12 cellular contexts compared by ENCODE assay signal in the genomic region with DNA sequence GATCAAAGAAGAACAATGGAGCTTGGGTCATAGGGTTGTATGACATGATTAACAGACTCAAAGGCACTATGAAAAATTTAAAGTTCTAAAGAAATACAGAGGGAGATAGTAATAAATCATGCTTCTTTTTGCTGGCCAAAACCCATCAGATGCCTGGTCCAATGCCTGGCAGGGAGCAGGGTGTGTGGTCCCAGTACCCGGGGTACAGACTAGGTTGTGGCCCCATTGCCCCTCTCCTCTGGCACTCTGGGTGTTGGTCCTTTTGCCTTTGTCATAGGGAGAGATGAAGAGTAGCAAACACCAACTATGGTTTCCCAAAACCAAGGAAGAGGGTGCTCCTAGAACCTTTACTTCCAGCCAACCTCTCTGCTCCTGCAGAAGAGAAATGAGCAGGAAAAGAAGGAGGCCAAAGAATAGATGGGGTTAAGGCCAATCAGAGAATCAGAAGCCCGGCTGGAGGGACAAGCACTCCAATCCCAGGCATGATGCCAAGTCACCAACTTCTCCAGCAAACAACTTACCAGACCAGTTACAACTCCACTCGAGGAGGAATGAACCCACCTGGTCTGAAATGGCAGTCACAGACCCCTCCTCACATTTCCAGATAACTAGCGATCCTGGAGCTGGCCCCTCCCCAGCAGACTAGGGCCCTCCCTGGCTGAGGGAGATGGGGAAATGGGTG. TPM values are rescaled to one million over a fixed set of nuclear protein-coding genes. Genes with fewer than 3 reads are reported as not detected.
DNase-seq lines count a peak whose midpoint lies in the region; ATAC-seq and TF ChIP-seq lines count a peak whose summit lies in the region.
"Had no signal": no experiment of that assay in that cellular context is flagged by ENCODE, and none has a peak within 500 bp of the region (broad histone marks: within the 10 kb centered on the region; RNA-seq: fewer than 3 reads in every experiment).

No MANE protein-coding gene starts in this region.

- peak overlapping the region; percentile 59 for H3K4me2 ChIP-seq in neural cell (ENCODE audit: low read length)

- H3K36me3 Mint-ChIP-seq in CD8-positive, alpha-beta T cell = no peaks in the 10 kb centered on the region
- no peaks in the 10 kb centered on the region for H3K36me3 Mint-ChIP-seq in IgD-negative memory B cell
- H3K36me3 Mint-ChIP-seq in effector memory CD8-positive, alpha-beta T cell (ENCODE audit: insufficient read depth) = no peaks in the 10 kb centered on the region

- no peak overlapping the region for H3K27ac Mint-ChIP-seq in CD8-positive, alpha-beta T cell
- no peak overlapping the region for H3K27ac Mint-ChIP-seq in IgD-negative memory B cell
- H3K27ac Mint-ChIP-seq in effector memory CD8-positive, alpha-beta T cell = no peak overlapping the region
- H3K27ac Mint-ChIP-seq: activated CD8-positive, alpha-beta T cell treated with anti-CD3 and anti-CD28 coated beads for 36 hours had no signal

- no peak for TF ChIP-seq RAD21 in neural cell (conservative IDR thresholded peaks at IDR 0.05)

- no peak for TF ChIP-seq EP300 in neural cell (conservative IDR thresholded peaks at IDR 0.05; ENCODE audit: poor library complexity, severe bottlenecking)

- no peaks in the 10 kb centered on the region for H3K9me3 ChIP-seq in CD8-positive, alpha-beta T cell (ENCODE audit: low read length)
- H3K9me3 ChIP-seq in neural cell (ENCODE audit: low read length) = no peaks in the 10 kb centered on the region
- H3K9me3 ChIP-seq: left lung had no signal

- no peaks in the 10 kb centered on the region for H3F3A ChIP-seq in neural cell (ENCODE audit: insufficient read depth, low read length, poor library complexity, severe bottlenecking)

- H3K4me1 Mint-ChIP-seq in CD8-positive, alpha-beta T cell (ENCODE audit: low read depth) = peaks cover 17% of the 10 kb centered on the region
- H3K4me1 Mint-ChIP-seq in IgD-negative memory B cell = peaks cover 6 to 9% (median 7%) of the 10 kb centered on the region in 3 donors
- peaks cover 10 to 12% of the 10 kb centered on the region in 2 donors for H3K4me1 Mint-ChIP-seq in effector memory CD8-positive, alpha-beta T cell (ENCODE audit: low read depth in 2 of 2)

- H3K79me2 ChIP-seq in neural cell (replicated peaks; ENCODE audit: insufficient read depth, low read length) = peaks cover 18% of the 10 kb centered on the region

- no peaks in the 10 kb centered on the region for H4K20me1 ChIP-seq in neural cell (ENCODE audit: insufficient read depth)

- peaks cover 54% of the 10 kb centered on the region for H3K27me3 Mint-ChIP-seq in CD8-positive, alpha-beta T cell (ENCODE audit: low read depth)
- peaks cover 48% of the 10 kb centered on the region for H3K27me3 Mint-ChIP-seq in IgD-negative memory B cell
- peaks cover 62 to 85% of the 10 kb centered on the region in 2 donors for H3K27me3 Mint-ChIP-seq in effector memory CD8-positive, alpha-beta T cell

- no peaks in the 10 kb centered on the region for H3K36me3 ChIP-seq in CD8-positive, alpha-beta T cell (ENCODE audit: insufficient read depth, low read length)
- H3K36me3 ChIP-seq in neural cell (ENCODE audit: insufficient read depth, low read length) = no peaks in the 10 kb centered on the region
- H3K36me3 ChIP-seq: left lung had no signal

- no peak overlapping the region for H2AFZ ChIP-seq in neural cell (ENCODE audit: low read depth, low read length)

- ATAC-seq in CD8-positive, alpha-beta T cell = no peak
- no peak for ATAC-seq in effector memory CD8-positive, alpha-beta T cell (replicated peaks)

- peaks cover 17% of the 10 kb centered on the region for H3K27me3 ChIP-seq in CD8-positive, alpha-beta T cell (ENCODE audit: insufficient read depth, low read length)
- H3K27me3 ChIP-seq in neural cell (ENCODE audit: insufficient read depth, low read depth, low read length) = no peaks in the 10 kb centered on the region

- intact Hi-C loops in CD8-positive, alpha-beta T cell (cut with DNase I, micrococcal nuclease) = no loop called here

- H3K9ac ChIP-seq in neural cell (ENCODE audit: low read length) = no peak overlapping the region

- peak overlapping the region; percentile 67 for H3K4me3 Mint-ChIP-seq in CD8-positive, alpha-beta T cell
- peak overlapping the region in 3 of 4 donors; percentile 66 to 85 (median 69) for H3K4me3 Mint-ChIP-seq in IgD-negative memory B cell
- H3K4me3 Mint-ChIP-seq in effector memory CD8-positive, alpha-beta T cell = peak overlapping the region; percentile 64 to 72

- H3K4me1 ChIP-seq in CD8-positive, alpha-beta T cell (ENCODE audit: insufficient read depth, low read length) = peaks cover 4% of the 10 kb centered on the region

- no peak for TF ChIP-seq CTCF in CD8-positive, alpha-beta T cell (IDR thresholded peaks at IDR 0.05)
- TF ChIP-seq CTCF in neural cell (IDR thresholded peaks at IDR 0.05; ENCODE audit: poor library complexity, severe bottlenecking) = no peak

- no peak for DNase-seq in CD8-positive, alpha-beta T cell
- DNase-seq in effector memory CD8-positive, alpha-beta T cell = no peak
- no peak for DNase-seq in NCI-H526 (lab: John Stamatoyannopoulos, UW)
- DNase-seq in OCI-M1 (lab: John Stamatoyannopoulos, UW) = no peak
- no peak for DNase-seq in RPMI8226
- no peak for DNase-seq in activated gamma-delta T cell treated with Interleukin-2 at 50 U/mL for 16 hours
- DNase-seq: activated CD8-positive, alpha-beta T cell treated with anti-CD3 and anti-CD28 coated beads for 36 hours; left lung; T1000 had no signal

- H3K4me3 ChIP-seq in CD8-positive, alpha-beta T cell (ENCODE audit: low read depth, low read length) = no peak overlapping the region
- H3K4me3 ChIP-seq in neural cell (ENCODE audit: low read length) = peak overlapping the region; percentile 98

- CTCF ChIA-PET in CD8-positive, alpha-beta T cell (lab: Charles Lee) = interaction anchor here (1.0 to 6.4 kb wide), 2 partner anchors 10 to 57 kb away, joined by 3 to 35 read pairs; no protein-coding TSS in a partner anchor

- H3K9me3 Mint-ChIP-seq in CD8-positive, alpha-beta T cell = no peaks in the 10 kb centered on the region
- H3K9me3 Mint-ChIP-seq in IgD-negative memory B cell = peaks cover 0 to 3% (median 0%) of the 10 kb centered on the region in 3 donors
- H3K9me3 Mint-ChIP-seq in effector memory CD8-positive, alpha-beta T cell = no peaks in the 10 kb centered on the region
- H3K9me3 Mint-ChIP-seq: activated CD8-positive, alpha-beta T cell treated with anti-CD3 and anti-CD28 coated beads for 36 hours had no signal

- H3K9me2 ChIP-seq in neural cell (ENCODE audit: insufficient read depth, low read length) = no peaks in the 10 kb centered on the region

- POLR2A ChIA-PET in CD8-positive, alpha-beta T cell (lab: Charles Lee) = no interaction called here

- H3K27ac ChIP-seq in CD8-positive, alpha-beta T cell (ENCODE audit: low read depth, low read length) = no peak overlapping the region
- H3K27ac ChIP-seq in neural cell (ENCODE audit: low read length) = no peak overlapping the region
- H3K27ac ChIP-seq: left lung had no signal

TF ChIP-seq in neural cell, 6 proteins besides CTCF, POLR2A, EP300 and RAD21:
- TF ChIP-seq EZH2 (IDR thresholded peaks at IDR 0.05; ENCODE audit: borderline replicate concordance, insufficient read depth, low read length, poor library complexity, severe bottlenecking) = no peak
- no peak for TF ChIP-seq SMC3 (conservative IDR thresholded peaks at IDR 0.05; ENCODE audit: poor library complexity)
- TF ChIP-seq TAF1 (IDR thresholded peaks at IDR 0.05; ENCODE audit: low read depth) = no peak
- TF ChIP-seq POLR2AphosphoS5 (IDR thresholded peaks at IDR 0.05) = no peak
- no peak for TF ChIP-seq MXI1 (conservative IDR thresholded peaks at IDR 0.05; ENCODE audit: poor library complexity, severe bottlenecking)
- no peak for TF ChIP-seq REST (IDR thresholded peaks at IDR 0.05; ENCODE audit: borderline replicate concordance)

RNA-seq across cellular contexts. Expression of gene IGDCC3, which starts 1.8 kb away (rescaled TPM):
- total RNA-seq in CD8-positive, alpha-beta T cell = not detected
- polyA plus RNA-seq in IgD-negative memory B cell (not detected), neural cell (14.4 and 18.8 TPM in 2 replicates)
- 21.0 and 21.9 TPM in 2 replicates for polyA minus RNA-seq in neural cell
- total RNA-seq: activated CD8-positive, alpha-beta T cell treated with anti-CD3 and anti-CD28 coated beads for 36 hours; RPMI7951 had no signal

RNA-seq across cellular contexts. Expression of gene IGDCC4, which starts 46.7 kb away (rescaled TPM):
- under 1 TPM in 1 of 2 experiments, not detected in 1; 0.08 TPM for total RNA-seq in CD8-positive, alpha-beta T cell
- polyA plus RNA-seq in IgD-negative memory B cell = not detected
- 1.2 and 3.1 TPM in 2 replicates for polyA plus RNA-seq in neural cell
- 4.1 and 4.6 TPM in 2 replicates for polyA minus RNA-seq in neural cell

Comparison
In these comparisons a context has a peak if more than half of its experiments do, and no peak if none do; other contexts are left out.
1. RNA of gene IGDCC3, which starts 1.8 kb away (polyA plus RNA-seq): 14.4 to 18.8 TPM in neural cell; not detected in IgD-negative memory B cell (single experiment); every median in the first group is over 10 times any median in the second.
2. Peak in every context shown above with its lines, with median percentiles within 50 percentile points of each other: H3K4me3 Mint-ChIP-seq.